8 cellular contexts compared by ENCODE assay signal in the genomic region with DNA sequence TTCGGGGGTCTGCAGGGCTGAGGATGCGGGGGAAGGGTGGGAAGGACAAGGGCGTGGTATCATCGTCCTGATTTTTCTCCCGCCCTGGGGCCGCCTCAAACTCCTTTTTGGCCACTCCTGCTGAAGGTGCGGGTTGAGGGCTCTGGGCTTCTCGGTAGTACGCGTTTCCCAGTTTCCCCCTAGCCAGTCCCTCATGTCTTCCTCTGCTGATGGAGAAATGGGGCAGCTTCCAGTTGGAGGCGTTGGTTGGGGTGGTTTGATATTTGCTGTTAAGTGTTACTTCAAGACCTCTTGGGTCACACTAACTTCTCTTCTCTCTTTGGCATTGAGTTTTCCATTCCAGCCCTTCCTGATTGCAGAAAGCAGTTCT. TPM values are rescaled to one million over a fixed set of nuclear protein-coding genes. Genes with fewer than 3 reads are reported as not detected.
DNase-seq lines count a peak whose midpoint lies in the region; ATAC-seq and TF ChIP-seq lines count a peak whose summit lies in the region.

No MANE protein-coding gene starts in this region.

- H3K4me3 ChIP-seq in HFF-Myc (replicated peaks; ENCODE audit: low read depth, low read length), result peak overlapping the region; percentile 61

- peak overlapping the region; percentile 83 for H3K9ac ChIP-seq in ES-I3 (ENCODE audit: low read depth, low read length)

- ATAC-seq in stimulated activated naive CD8-positive, alpha-beta T cell treated with anti-CD3 and anti-CD28 coated beads, Interleukin-15, Interleukin-2, amounts not matched to agents 100 U/mL and 50 U/mL, for 24 hours, result peak; percentile 10

- TF ChIP-seq CTCF in 22Rv1 (IDR thresholded peaks at IDR 0.05) (no peak), HFF-Myc (IDR thresholded peaks at IDR 0.05; ENCODE audit: low read depth, low read length, missing control alignments) (no peak)

- no peaks in the 10 kb centered on the region for H3K36me3 ChIP-seq in ES-I3 (ENCODE audit: insufficient read depth, low read length)

- no peaks in the 10 kb centered on the region for H3K9me3 ChIP-seq in ES-I3 (ENCODE audit: control insufficient read depth, insufficient read depth, low read length)

- H3K4me1 ChIP-seq in ES-I3 (ENCODE audit: insufficient read depth, low read length), result no peaks in the 10 kb centered on the region

- DNase-seq in HFF-Myc (ENCODE audit: extremely low read depth, low read depth), result no peak
- peak; percentile 30 for DNase-seq in M059J (ENCODE audit: low read depth)
- peak; percentile 59 for DNase-seq in astrocyte of the hippocampus (ENCODE audit: low read depth, low spot score)
- peak; percentile 71 for DNase-seq in islet precursor cell
- no peak for DNase-seq in stimulated activated naive CD8-positive, alpha-beta T cell treated with anti-CD3 and anti-CD28 coated beads, Interleukin-15, Interleukin-2, amounts not matched to agents 100 U/mL and 50 U/mL, for 24 hours
- DNase-seq in superior temporal gyrus (ENCODE audit: extremely low spot score), result no peak

- peak overlapping the region; percentile 91 for H3K27ac ChIP-seq in 22Rv1

RNA-seq across cellular contexts. Expression of gene GSTCD, which starts 0.5 kb away (rescaled TPM):
- 13.7 and 15.4 TPM in 2 replicates for total RNA-seq in M059J (2014; rRNA removed; shearing (Covaris generic))

RNA-seq across cellular contexts. Expression of gene INTS12, which starts 0.6 kb away (rescaled TPM):
- total RNA-seq in M059J (2014; rRNA removed; shearing (Covaris generic)), result 11.6 and 16.3 TPM in 2 replicates

Comparison
In these comparisons a context has a peak if more than half of its experiments do, and no peak if none do; other contexts are left out.
1. DNase-seq: peak in M059J (single experiment), astrocyte of the hippocampus (single experiment) and islet precursor cell (single experiment); none in HFF-Myc (single experiment), stimulated activated naive CD8-positive, alpha-beta T cell treated with anti-CD3 and anti-CD28 coated beads, Interleukin-15, Interleukin-2, amounts not matched to agents 100 U/mL and 50 U/mL, for 24 hours (single experiment) and superior temporal gyrus (single experiment).